Comparison of ENCODE assay signal across 16 cellular contexts in genomic region chr6:166750125-166750793, GRCh38.
DNase-seq lines count a peak whose midpoint lies in the region; ATAC-seq and TF ChIP-seq lines count a peak whose summit lies in the region.
"Had no signal": no experiment of that assay in that cellular context is flagged by ENCODE, and none has a peak within 500 bp of the region (broad histone marks: within the 10 kb centered on the region; RNA-seq: fewer than 3 reads in every experiment).

No MANE protein-coding gene starts in this region.

- WGBS in hepatocyte (ENCODE audit: low lambda C conversion rate, missing lambda C conversion rate), result 91% methylated on average over 18 of the region's 18 CpGs

- no peaks in the 10 kb centered on the region for H3K36me3 Mint-ChIP-seq in activated CD4-positive, alpha-beta T cell treated with anti-CD3 and anti-CD28 coated beads for 36 hours (ENCODE audit: low read depth)

- H3K36me3 ChIP-seq in WERI-Rb-1, result no peaks in the 10 kb centered on the region
- H3K36me3 ChIP-seq in mucosa of descending colon (ENCODE audit: low read depth), result no peaks in the 10 kb centered on the region
- no peaks in the 10 kb centered on the region for H3K36me3 ChIP-seq in hepatocyte (replicated peaks; ENCODE audit: insufficient read depth, low read depth)
- H3K36me3 ChIP-seq: transverse colon had no signal

- CTCF ChIA-PET in activated CD4-positive, alpha-beta T cell treated with anti-CD3 and anti-CD28 coated beads for 36 hours (lab: Charles Lee), result interaction anchor here (0.5 to 1.2 kb wide), 2 partner anchors 25 to 160 kb away, joined by 3 to 4 read pairs; no protein-coding TSS in a partner anchor

- no peak overlapping the region for H3K4me3 Mint-ChIP-seq in activated CD4-positive, alpha-beta T cell treated with anti-CD3 and anti-CD28 coated beads for 36 hours
- H3K4me3 Mint-ChIP-seq: endodermal cell had no signal

- H3K4me1 ChIP-seq in mucosa of descending colon (ENCODE audit: low read depth) (no peaks in the 10 kb centered on the region), hepatocyte (ENCODE audit: insufficient read depth) (no peaks in the 10 kb centered on the region)
- H3K4me1 ChIP-seq: transverse colon had no signal

- peak; percentile 33 for DNase-seq in activated CD4-positive, alpha-beta T cell treated with anti-CD3 and anti-CD28 coated beads for 36 hours
- no peak for DNase-seq in activated CD4-positive, alpha-beta T cell treated with anti-CD3 and anti-CD28 coated beads, Interleukin-2, amount 50 U/mL, for 48 hours
- DNase-seq in WERI-Rb-1, result peak; percentile 35
- DNase-seq in mucosa of descending colon, result no peak
- DNase-seq in stimulated activated naive CD8-positive, alpha-beta T cell treated with anti-CD3 and anti-CD28 coated beads, Interleukin-15, Interleukin-2, amounts not matched to agents 100 U/mL and 50 U/mL, for 24 hours, result peak; percentile 12
- no peak for DNase-seq in activated naive CD4-positive, alpha-beta T cell (lab: John Stamatoyannopoulos, UW)
- no peak for DNase-seq in hepatocyte (ENCODE audit: low spot score)
- DNase-seq: activated CD4-positive, alpha-beta T cell treated with anti-CD3 and anti-CD28 coated beads for 1 hour; activated effector memory CD4-positive, alpha-beta T cell treated with Interleukin-2 at 50 U/mL for 16 hours; mammary epithelial cell; NCI-H2081; NCI-H526; transverse colon had no signal

- H3K27me3 Mint-ChIP-seq in activated CD4-positive, alpha-beta T cell treated with anti-CD3 and anti-CD28 coated beads for 36 hours, result no peaks in the 10 kb centered on the region

- intact Hi-C loops in activated CD4-positive, alpha-beta T cell treated with anti-CD3 and anti-CD28 coated beads for 36 hours (cut with DNase I, micrococcal nuclease), result no loop called here
- intact Hi-C loops in mucosa of descending colon (cut with DNase I, micrococcal nuclease), result no loop called here

- POLR2A ChIA-PET in activated CD4-positive, alpha-beta T cell treated with anti-CD3 and anti-CD28 coated beads for 36 hours (lab: Charles Lee), result no interaction called here

- no peaks in the 10 kb centered on the region for H3K9me2 ChIP-seq in hepatocyte (replicated peaks; ENCODE audit: insufficient read depth)

- TF ChIP-seq CTCF in WERI-Rb-1 (IDR thresholded peaks at IDR 0.05; ENCODE audit: low read depth, low read length) (no peak), mucosa of descending colon (IDR thresholded peaks at IDR 0.05) (no peak), hepatocyte (IDR thresholded peaks at IDR 0.05; ENCODE audit: poor library complexity) (no peak)

- H3K27me3 ChIP-seq in WERI-Rb-1 (ENCODE audit: insufficient read depth, low read depth, severe bottlenecking) (no peaks in the 10 kb centered on the region), hepatocyte (no peaks in the 10 kb centered on the region)
- H3K27me3 ChIP-seq: transverse colon had no signal

- no peaks in the 10 kb centered on the region for H3K79me2 ChIP-seq in hepatocyte

- H3K4me1 Mint-ChIP-seq in activated CD4-positive, alpha-beta T cell treated with anti-CD3 and anti-CD28 coated beads for 36 hours, result peaks cover 11% of the 10 kb centered on the region

- H2AFZ ChIP-seq in hepatocyte, result no peak overlapping the region

- ATAC-seq in activated CD4-positive, alpha-beta T cell treated with anti-CD3 and anti-CD28 coated beads for 36 hours, result peak; percentile 50
- ATAC-seq in mucosa of descending colon, result peak; percentile 15
- ATAC-seq in stimulated activated naive CD8-positive, alpha-beta T cell treated with anti-CD3 and anti-CD28 coated beads, Interleukin-15, Interleukin-2, amounts not matched to agents 100 U/mL and 50 U/mL, for 24 hours, result no peak
- no peak for ATAC-seq in activated CD4-positive, CD25-positive, alpha-beta regulatory T cell treated with anti-CD3 and anti-CD28 coated beads, Interleukin-2, amount 50 U/mL, for 24 hours

- H3K4me3 ChIP-seq in WERI-Rb-1 (ENCODE audit: low read depth, low read length) (no peak overlapping the region), mucosa of descending colon (no peak overlapping the region), hepatocyte (no peak overlapping the region)
- H3K4me3 ChIP-seq: transverse colon had no signal

- no peaks in the 10 kb centered on the region for H3K9me3 ChIP-seq in WERI-Rb-1 (ENCODE audit: severe bottlenecking)
- H3K9me3 ChIP-seq in mucosa of descending colon, result no peaks in the 10 kb centered on the region
- no peaks in the 10 kb centered on the region for H3K9me3 ChIP-seq in hepatocyte (ENCODE audit: low read depth)
- H3K9me3 ChIP-seq: transverse colon had no signal

- H3K27ac ChIP-seq in WERI-Rb-1 (peak overlapping the region; percentile 58), hepatocyte (no peak overlapping the region)
- H3K27ac ChIP-seq: C4-2B, transverse colon had no signal

- no peak overlapping the region for H3K27ac Mint-ChIP-seq in activated CD4-positive, alpha-beta T cell treated with anti-CD3 and anti-CD28 coated beads for 36 hours

- H3K4me2 ChIP-seq in hepatocyte, result no peak overlapping the region

- no peaks in the 10 kb centered on the region for H3K9me3 Mint-ChIP-seq in activated CD4-positive, alpha-beta T cell treated with anti-CD3 and anti-CD28 coated beads for 36 hours (ENCODE audit: low read depth)
- H3K9me3 Mint-ChIP-seq: endodermal cell had no signal

- H4K20me1 ChIP-seq in hepatocyte (ENCODE audit: insufficient read depth, poor library complexity, severe bottlenecking), result no peaks in the 10 kb centered on the region

Comparison
In these comparisons a context has a peak if more than half of its experiments do, and no peak if none do; other contexts are left out.
1. DNase-seq: peak in activated CD4-positive, alpha-beta T cell treated with anti-CD3 and anti-CD28 coated beads for 36 hours (single experiment), WERI-Rb-1 (single experiment) and stimulated activated naive CD8-positive, alpha-beta T cell treated with anti-CD3 and anti-CD28 coated beads, Interleukin-15, Interleukin-2, amounts not matched to agents 100 U/mL and 50 U/mL, for 24 hours (single experiment); none in activated CD4-positive, alpha-beta T cell treated with anti-CD3 and anti-CD28 coated beads, Interleukin-2, amount 50 U/mL, for 48 hours (0 of 2), mucosa of descending colon (0 of 3), activated naive CD4-positive, alpha-beta T cell (0 of 4) and hepatocyte (single experiment).
2. ATAC-seq: peak in activated CD4-positive, alpha-beta T cell treated with anti-CD3 and anti-CD28 coated beads for 36 hours (single experiment) and mucosa of descending colon (single experiment); none in stimulated activated naive CD8-positive, alpha-beta T cell treated with anti-CD3 and anti-CD28 coated beads, Interleukin-15, Interleukin-2, amounts not matched to agents 100 U/mL and 50 U/mL, for 24 hours (single experiment) and activated CD4-positive, CD25-positive, alpha-beta regulatory T cell treated with anti-CD3 and anti-CD28 coated beads, Interleukin-2, amount 50 U/mL, for 24 hours (0 of 2).